ENCODE assay signal across 8 cellular contexts in the genomic region with DNA sequence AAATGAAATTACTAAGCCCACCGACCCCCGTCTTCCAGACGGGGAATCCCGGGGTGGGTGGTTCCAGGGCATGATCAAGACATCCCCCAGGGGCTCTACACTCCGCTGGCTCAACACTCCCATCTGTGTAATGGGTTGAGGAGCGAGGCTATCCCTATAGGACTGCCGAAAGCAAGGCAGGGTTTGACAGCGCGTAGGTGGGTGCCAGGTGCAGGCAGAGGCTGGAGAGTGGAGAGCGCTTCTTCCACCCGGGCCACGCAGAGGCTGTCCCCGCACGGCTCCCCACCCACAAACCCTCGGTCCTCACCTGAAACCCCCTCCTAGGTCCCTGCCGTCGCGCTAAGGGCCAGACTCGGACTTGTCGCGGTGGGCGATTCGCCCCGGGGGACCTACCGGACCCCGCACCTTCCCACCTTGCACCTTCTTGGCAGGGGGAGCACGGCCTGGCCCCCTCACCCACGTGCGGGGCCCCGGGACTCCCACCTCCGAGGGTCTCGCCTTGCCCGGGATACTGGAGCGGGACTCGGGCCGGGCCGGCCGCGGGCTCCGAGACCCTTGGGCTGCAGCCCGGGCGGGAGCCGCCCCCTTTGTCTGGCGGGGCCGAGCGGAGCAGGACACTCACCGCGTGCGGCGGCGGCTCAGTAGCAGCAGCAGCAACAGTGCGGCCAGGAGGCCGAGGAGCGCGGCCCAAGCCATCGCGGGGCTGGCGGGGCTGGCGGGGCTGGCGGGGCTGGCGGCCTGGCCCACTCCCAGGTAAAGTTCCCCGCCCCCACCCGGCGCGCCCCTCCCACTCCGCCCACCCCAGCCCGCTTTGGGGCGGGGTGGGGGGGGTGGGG. TPM values are rescaled to one million over a fixed set of nuclear protein-coding genes. Genes with fewer than 3 reads are reported as not detected.
DNase-seq lines count a peak whose midpoint lies in the region; ATAC-seq and TF ChIP-seq lines count a peak whose summit lies in the region.

Gene PTGIS, minus strand, starts transcription at position 717 of the 836 bp plus-strand sequence. Its CDS starts 21 bp downstream, at position 696.

- H4K8ac ChIP-seq in mesendoderm (ENCODE audit: low read depth, low read length), result peak within 1 kb of the TSS; percentile 77

- peak within 1 kb of the TSS; percentile 78 for H3K18ac ChIP-seq in mesendoderm (ENCODE audit: low read length)

- no peak for TF ChIP-seq CTCF in dorsolateral prefrontal cortex (IDR thresholded peaks at IDR 0.05 in 54 of 56, conservative IDR thresholded peaks at IDR 0.05 in 2 of 56; ENCODE audit: low read depth in 1 of 56, partially characterized antibody in 56 of 56)
- no peak for TF ChIP-seq CTCF in tibial artery (IDR thresholded peaks at IDR 0.05)

- no peaks in the 10 kb centered on the region for H3K9me3 ChIP-seq in tibial artery

- peak within 1 kb of the TSS; percentile 14 for H2BK15ac ChIP-seq in mesendoderm (replicated peaks; ENCODE audit: low read depth)

- peak within 1 kb of the TSS; percentile 83 for H3K4ac ChIP-seq in mesendoderm (ENCODE audit: low read depth, low read length)

- intact Hi-C loops in dorsolateral prefrontal cortex (cut with DNase I) (no loop called here), tibial artery (cut with DNase I; ENCODE audit: low total_unique reads) (no loop called here)

- H2AK5ac ChIP-seq in mesendoderm (ENCODE audit: low read length), result peak within 1 kb of the TSS; percentile 83

- H3K36me3 ChIP-seq in mesendoderm (ENCODE audit: control insufficient read depth, insufficient read depth, low read length), result no peaks in the 10 kb centered on the region
- no peaks in the 10 kb centered on the region for H3K36me3 ChIP-seq in tibial artery

- H3K4me3 ChIP-seq in dorsolateral prefrontal cortex (peak within 1 kb of the TSS; percentile 10 to 67 (median 51)), mesendoderm (ENCODE audit: low read length) (peak within 1 kb of the TSS; percentile 72), tibial artery (peak within 1 kb of the TSS; percentile 94 to 95)

- H3K27me3 ChIP-seq in dorsolateral prefrontal cortex (peaks cover 0 to 40% (median 10%) of the 10 kb centered on the region in 45 donors), mesendoderm (ENCODE audit: insufficient read depth, low read length, poor library complexity) (no peaks in the 10 kb centered on the region), tibial artery (no peaks in the 10 kb centered on the region)

- peak within 1 kb of the TSS; percentile 90 for H3K4me2 ChIP-seq in mesendoderm (ENCODE audit: low read length)

- WGBS in mesendoderm (ENCODE audit: extremely low coverage, insufficient coverage, low lambda C conversion rate), result no CpG with 5 or more reads among the region's 68 CpGs

- H2BK120ac ChIP-seq in mesendoderm (ENCODE audit: low read depth, low read length), result peak within 1 kb of the TSS; percentile 80

- H3K79me2 ChIP-seq in mesendoderm (ENCODE audit: control insufficient read depth, insufficient read depth, low read length), result peaks cover 7% of the 10 kb centered on the region

- ATAC-seq in HG03139 (IDR thresholded peaks at IDR 0.05; ENCODE audit: unreplicated experiment) (no peak), HG03280 (IDR thresholded peaks at IDR 0.05; ENCODE audit: unreplicated experiment) (no peak)

- H3K23ac ChIP-seq in mesendoderm (ENCODE audit: low read length), result peak within 1 kb of the TSS; percentile 86

- peak within 1 kb of the TSS; percentile 93 for H3K56ac ChIP-seq in mesendoderm (ENCODE audit: low read length)

- DNase-seq in NCI-H748 (lab: John Stamatoyannopoulos, UW; ENCODE audit: unreplicated experiment) (peak; percentile 25), NCI-H748 treated with DMSO at 0.1 percent for 48 hours (lab: John Stamatoyannopoulos, UW) (no peak), dorsolateral prefrontal cortex (no peak), mesendoderm (peak; percentile 86), tibial artery (peak in 1 of 2 donors; percentile 24)
- DNase-seq in stimulated activated CD4-positive, alpha-beta T cell treated with anti-CD3 and anti-CD28 coated beads, Interleukin-4, amount 100 ng/mL, for 24 hours, result no peak

- peak within 1 kb of the TSS; percentile 86 for H3K9ac ChIP-seq in mesendoderm (ENCODE audit: low read length)

- H2BK5ac ChIP-seq in mesendoderm (ENCODE audit: low read length), result peak within 1 kb of the TSS; percentile 96

- peaks cover 8% of the 10 kb centered on the region for H3K4me1 ChIP-seq in mesendoderm (ENCODE audit: control insufficient read depth, low read depth, low read length)
- peaks cover 0 to 80% (median 49%) of the 10 kb centered on the region in 4 donors for H3K4me1 ChIP-seq in tibial artery

- peaks cover 2% of the 10 kb centered on the region for H3K79me1 ChIP-seq in mesendoderm (ENCODE audit: low read length)

- H4K5ac ChIP-seq in mesendoderm (ENCODE audit: low read length), result no peak within 1 kb of the TSS

- H3K27ac ChIP-seq in dorsolateral prefrontal cortex (peak within 1 kb of the TSS in 21 of 59 donors; percentile 2 to 77 (median 40)), mesendoderm (ENCODE audit: low read depth, low read length) (peak within 1 kb of the TSS; percentile 86), tibial artery (peak within 1 kb of the TSS; percentile 99 to 100)

RNA-seq across cellular contexts. Expression of gene PTGIS, which starts in this region (rescaled TPM):
- total RNA-seq in dorsolateral prefrontal cortex, result 10 to 100 TPM in 2 of 120 experiments, 1 to 10 TPM in 113, under 1 TPM in 5; 0.66 to 21.1 (median 2.7) TPM
- 13.1 TPM for polyA plus RNA-seq in mesendoderm (2013, experiment 1 of 2)
- polyA plus RNA-seq in mesendoderm (2013, experiment 2 of 2), result 13.0 TPM

Comparison
In these comparisons a context has a peak if more than half of its experiments do, and no peak if none do; other contexts are left out.
1. DNase-seq: peak in NCI-H748 (single experiment) and mesendoderm (single experiment); none in NCI-H748 treated with DMSO at 0.1 percent for 48 hours (single experiment), dorsolateral prefrontal cortex (0 of 10) and stimulated activated CD4-positive, alpha-beta T cell treated with anti-CD3 and anti-CD28 coated beads, Interleukin-4, amount 100 ng/mL, for 24 hours (single experiment).
2. Peak in every context shown above with its lines, with median percentiles within 50 percentile points of each other: H3K4me3 ChIP-seq.